In genomic region chr13:66556306-66556705, GRCh38 we compare ENCODE assay signal across 1 cellular context.
A peak's percentile ranks its signal among the peaks of the same experiment; 100 is the strongest.
TF ChIP-seq lines count a peak whose summit lies in the region.

No MANE protein-coding gene starts in this region.

TF ChIP-seq in SK-N-SH, 30 proteins besides CTCF, POLR2A, EP300 and RAD21 (continued from another document):
- TF ChIP-seq ZBTB33 (IDR thresholded peaks at IDR 0.05; ENCODE audit: borderline replicate concordance, low read depth) (no peak), YY1 (IDR thresholded peaks at IDR 0.05; ENCODE audit: low read depth) (no peak), MEF2A (IDR thresholded peaks at IDR 0.05; ENCODE audit: borderline replicate concordance, low read depth) (0 out of 2 replicates have a peak, but pooled peaks have one; percentile 13), FOXJ3 (CRISPR knock-in tag; IDR thresholded peaks at IDR 0.05) (no peak), MAX (IDR thresholded peaks at IDR 0.05; ENCODE audit: low read depth) (no peak), POLR2AphosphoS5 (IDR thresholded peaks at IDR 0.05; ENCODE audit: low read depth, low read length) (no peak)
